In genomic region chr10:18861382-18861781, GRCh38 we compare ENCODE assay signal across 22 cellular contexts.
"Had no signal": no experiment of that assay in that cellular context is flagged by ENCODE, and none has a peak within 500 bp of the region (broad histone marks: within the 10 kb centered on the region; RNA-seq: fewer than 3 reads in every experiment).

No MANE protein-coding gene starts in this region.

- H3K27ac ChIP-seq: SJSA1, SK-N-MC had no signal

- DNase-seq: Karpas-422, KG1, MG63, NCI-H1092, NCI-H1105 treated with DMSO at 0.1 percent for 48 hours, NCI-H1417 treated with DMSO at 0.1 percent for 48 hours, NCI-H146, NCI-H1694 treated with DMSO at 0.1 percent for 48 hours, NCI-H1930, NCI-H2081, NCI-H2107, NCI-H446, NCI-H510A, NCI-H524 treated with DMSO at 0.1 percent for 48 hours, NCI-H69, NCI-H774, Right ventricle myocardium superior, RPMI8226, SIG-M5 had no signal

- H3K4me3 ChIP-seq: MG63, SJSA1, SK-N-MC had no signal

- FAIRE-seq: RCC 7860 had no signal

- H3K27me3 ChIP-seq: MG63, SJSA1 had no signal

- H3K9me3 ChIP-seq: MG63, SJSA1 had no signal

- H3K4me1 ChIP-seq: SJSA1 had no signal

- H3K36me3 ChIP-seq: MG63, SJSA1 had no signal
